Comparison of ENCODE assay signal across 8 cellular contexts in genomic region chr2:171688129-171688465, GRCh38. TPM values are rescaled to one million over a fixed set of nuclear protein-coding genes. Genes with fewer than 3 reads are reported as not detected.
A peak's percentile ranks its signal among the peaks of the same experiment; 100 is the strongest.
DNase-seq lines count a peak whose midpoint lies in the region; ATAC-seq and TF ChIP-seq lines count a peak whose summit lies in the region.

No MANE protein-coding gene starts in this region.

- peaks cover 31% of the 10 kb centered on the region for H3K36me3 ChIP-seq in endodermal cell (ENCODE audit: control insufficient read depth, insufficient read depth, low read length)

- no peak for TF ChIP-seq CTCF in C4-2B (conservative IDR thresholded peaks at IDR 0.05)
- TF ChIP-seq CTCF in endodermal cell (conservative IDR thresholded peaks at IDR 0.05), result no peak
- TF ChIP-seq CTCF in nephron (IDR thresholded peaks at IDR 0.05; ENCODE audit: unreplicated experiment in 3 of 3), result no peak

- H3K36me3 Mint-ChIP-seq in endodermal cell (ENCODE audit: low read depth), result peaks cover 26% of the 10 kb centered on the region
- peaks cover 21% of the 10 kb centered on the region for H3K36me3 Mint-ChIP-seq in nephron (ENCODE audit: low read depth)

- DNase-seq in NCI-H69 (lab: John Stamatoyannopoulos, UW) (peak; percentile 41), endodermal cell (no peak), glomerular visceral epithelial cell (ENCODE audit: extremely low spot score) (no peak), D341Med (ENCODE audit: low spot score) (no peak), DMS153 (lab: John Stamatoyannopoulos, UW) (no peak)

- H3K4me1 ChIP-seq in endodermal cell (ENCODE audit: control insufficient read depth, insufficient read depth, low read length), result no peaks in the 10 kb centered on the region

- H3K27ac ChIP-seq in C4-2B (peak overlapping the region; percentile 83), endodermal cell (ENCODE audit: low read depth, low read length) (peak overlapping the region; percentile 55)

- H3K9me3 Mint-ChIP-seq in endodermal cell, result no peaks in the 10 kb centered on the region
- H3K9me3 Mint-ChIP-seq in nephron, result no peaks in the 10 kb centered on the region

- ATAC-seq in GM21447 (IDR thresholded peaks at IDR 0.05; ENCODE audit: unreplicated experiment), result peak; percentile 16

- H3K27ac Mint-ChIP-seq in endodermal cell (peak overlapping the region; percentile 96), nephron (peak overlapping the region; percentile 91 to 98 (median 95))

- peaks cover 18% of the 10 kb centered on the region for H3K9me3 ChIP-seq in endodermal cell (ENCODE audit: control insufficient read depth, low read length)

- WGBS in endodermal cell (ENCODE audit: insufficient coverage in 1 of 2, insufficient read length in 1 of 2), 2 experiments, result 0% methylated on average over 1 to 10 of the region's 10 CpGs

- peak overlapping the region; percentile 74 for H3K9ac ChIP-seq in endodermal cell (ENCODE audit: extremely low read depth, low read length, poor library complexity, severe bottlenecking)

- H3K27me3 ChIP-seq in endodermal cell (ENCODE audit: control insufficient read depth, insufficient read depth, low read length, poor library complexity, severe bottlenecking), result peaks cover 10% of the 10 kb centered on the region

- peaks cover 6% of the 10 kb centered on the region for H3K27me3 Mint-ChIP-seq in endodermal cell (ENCODE audit: insufficient read depth)
- no peaks in the 10 kb centered on the region for H3K27me3 Mint-ChIP-seq in nephron (ENCODE audit: low read depth)

- peak overlapping the region; percentile 100 for H3K4me3 ChIP-seq in endodermal cell (ENCODE audit: low read length)

- H3K4me1 Mint-ChIP-seq in endodermal cell (peaks cover 11% of the 10 kb centered on the region), nephron (peaks cover 11% of the 10 kb centered on the region)

- peak overlapping the region; percentile 89 for H3K4me3 Mint-ChIP-seq in endodermal cell
- peak overlapping the region; percentile 90 to 91 (median 90) for H3K4me3 Mint-ChIP-seq in nephron

RNA-seq across cellular contexts. Expression of gene DYNC1I2, which starts 0.8 kb away (rescaled TPM):
- total RNA-seq in endodermal cell, result 10 to 100 TPM; 98.5 to 99.4 TPM
- polyA plus RNA-seq in endodermal cell (2013, experiment 1 of 2), result 149 TPM
- 141 TPM for polyA plus RNA-seq in endodermal cell (2013, experiment 2 of 2)
